ENCODE assay signal across 20 cellular contexts in genomic region chr10:125264091-125264490, GRCh38.
DNase-seq lines count a peak whose midpoint lies in the region; ATAC-seq, FAIRE-seq and TF ChIP-seq lines count a peak whose summit lies in the region.
"Had no signal": no experiment of that assay in that cellular context is flagged by ENCODE, and none has a peak within 500 bp of the region (broad histone marks: within the 10 kb centered on the region; RNA-seq: fewer than 3 reads in every experiment).

No MANE protein-coding gene starts in this region.

- no peaks in the 10 kb centered on the region for H3K27me3 ChIP-seq in breast epithelium
- H3K27me3 ChIP-seq in RWPE2 (ENCODE audit: insufficient read depth, poor library complexity, severe bottlenecking), result no peaks in the 10 kb centered on the region
- no peaks in the 10 kb centered on the region for H3K27me3 ChIP-seq in keratinocyte (ENCODE audit: control insufficient read depth, extremely low read depth, insufficient read depth, low read length)
- H3K27me3 ChIP-seq: BE2C, SJCRH30 had no signal

- H3K9me3 Mint-ChIP-seq in MCF 10A (ENCODE audit: unreplicated experiment), result no peaks in the 10 kb centered on the region
- H3K9me3 Mint-ChIP-seq: CD8-positive, alpha-beta T cell had no signal

- peak overlapping the region; percentile 51 for H3K9ac ChIP-seq in keratinocyte (ENCODE audit: control insufficient read depth, extremely low read depth, insufficient read depth, low read length)

- dilution Hi-C loops in keratinocyte (cut with MboI; ENCODE audit: extremely low pct_ligation_motif_present, low sequenced_read_pairs), result no loop called here

- no peak overlapping the region for H3K27ac Mint-ChIP-seq in MCF 10A (ENCODE audit: low read depth, unreplicated experiment)
- H3K27ac Mint-ChIP-seq: CD8-positive, alpha-beta T cell had no signal

- TF ChIP-seq CTCF in MCF 10A (IDR thresholded peaks at IDR 0.05; ENCODE audit: unreplicated experiment) (no peak), breast epithelium (IDR thresholded peaks at IDR 0.05) (no peak), RWPE2 (IDR thresholded peaks at IDR 0.05; ENCODE audit: poor library complexity, severe bottlenecking) (no peak), keratinocyte (optimal IDR thresholded peaks at IDR 0.05 in 1 of 3, IDR thresholded peaks at IDR 0.05 in 1 of 3, conservative IDR thresholded peaks at IDR 0.05 in 1 of 3; ENCODE audit: extremely low read depth in 1 of 3, insufficient read depth in 2 of 3, low read length in 3 of 3) (no peak)

- peaks cover 8% of the 10 kb centered on the region for H3K36me3 Mint-ChIP-seq in MCF 10A (ENCODE audit: insufficient read depth, unreplicated experiment)
- H3K36me3 Mint-ChIP-seq: CD8-positive, alpha-beta T cell had no signal

- BruUV-seq in MCF 10A (replicated peaks; lab: Mats Ljungman, UMichigan), result no TSS peak

- H4K20me1 ChIP-seq in keratinocyte (ENCODE audit: control insufficient read depth, extremely low read depth, insufficient read depth, low read length), result no peaks in the 10 kb centered on the region

- peaks cover 30% of the 10 kb centered on the region for H3K4me1 Mint-ChIP-seq in MCF 10A (ENCODE audit: insufficient read depth, unreplicated experiment)

- no peak for ATAC-seq in RWPE2 (ENCODE audit: low read depth)
- ATAC-seq: CD8-positive, alpha-beta T cell had no signal

- CTCF ChIA-PET in MCF 10A (lab: Yijun Ruan, JAX), result interaction anchor here (0.8 to 1.8 kb wide), 3 partner anchors 15 to 38 kb away, joined by 3 to 5 read pairs (median 4); no protein-coding TSS in a partner anchor

- no peak for TF ChIP-seq POLR2A in breast epithelium (IDR thresholded peaks at IDR 0.05)

- H3K9me3 ChIP-seq in breast epithelium (no peaks in the 10 kb centered on the region), RWPE2 (ENCODE audit: severe bottlenecking) (no peaks in the 10 kb centered on the region), keratinocyte (ENCODE audit: control insufficient read depth, low read depth, low read length) (no peaks in the 10 kb centered on the region)
- H3K9me3 ChIP-seq: BE2C, SJCRH30 had no signal

- POLR2A ChIA-PET in MCF 10A (lab: Yijun Ruan, JAX), result interaction anchor here (0.8 to 1.2 kb wide), 2 partner anchors 16 to 33 kb away, joined by 3 read pairs; no protein-coding TSS in a partner anchor

- no peak overlapping the region for H3K4me3 Mint-ChIP-seq in MCF 10A (ENCODE audit: unreplicated experiment)
- H3K4me3 Mint-ChIP-seq: CD8-positive, alpha-beta T cell had no signal

- peak; percentile 24 for DNase-seq in MCF 10A (ENCODE audit: unreplicated experiment)
- no peak for DNase-seq in breast epithelium (ENCODE audit: low spot score in 2 of 2)
- DNase-seq in RWPE2 (ENCODE audit: low spot score), result no peak
- no peak for DNase-seq in keratinocyte (ENCODE audit: low read depth, low spot score)
- DNase-seq in urothelium cell line (ENCODE audit: low spot score), result peak; percentile 14
- DNase-seq in stimulated activated CD4-positive, alpha-beta T cell treated with anti-CD3 and anti-CD28 coated beads, Interleukin-4, amount 100 ng/mL, for 1 hour, result no peak
- no peak for DNase-seq in islet precursor cell
- DNase-seq in foreskin melanocyte, result no peak
- DNase-seq: BE2C, DMS79 treated with DMSO at 0.1 percent for 48 hours, HCEC 1CT, KBM-7, NCI-H187, NCI-H2107, NCI-H2227 treated with DMSO at 0.1 percent for 48 hours, NCI-H510A treated with DMSO at 0.1 percent for 48 hours, NCI-H82, SJCRH30 had no signal

- H3K27me3 Mint-ChIP-seq in MCF 10A (ENCODE audit: insufficient read depth, unreplicated experiment), result no peaks in the 10 kb centered on the region

- intact Hi-C loops in MCF 10A (cut with micrococcal nuclease), result no loop called here
- intact Hi-C loops in breast epithelium (cut with DNase I; ENCODE audit: low total_unique reads), result no loop called here

- H3K36me3 ChIP-seq in breast epithelium, result no peaks in the 10 kb centered on the region
- H3K36me3 ChIP-seq in RWPE2 (ENCODE audit: low read depth), result no peaks in the 10 kb centered on the region
- no peaks in the 10 kb centered on the region for H3K36me3 ChIP-seq in keratinocyte (ENCODE audit: control insufficient read depth in 2 of 2, extremely low read depth in 1 of 2, insufficient read depth in 2 of 2, low read length in 2 of 2)
- H3K36me3 ChIP-seq: BE2C, SJCRH30 had no signal

- H3K27ac ChIP-seq in breast epithelium, result no peak overlapping the region
- H3K27ac ChIP-seq in RWPE2 (ENCODE audit: poor library complexity, severe bottlenecking), result peak overlapping the region; percentile 91
- H3K27ac ChIP-seq in keratinocyte (ENCODE audit: control insufficient read depth, insufficient read depth, low read length), result peak overlapping the region; percentile 75
- H3K27ac ChIP-seq: SJCRH30 had no signal

- H3K4me2 ChIP-seq in keratinocyte (ENCODE audit: control insufficient read depth, extremely low read depth, insufficient read depth, low read depth, low read length), result peak overlapping the region; percentile 55

- FAIRE-seq in keratinocyte (lab: Jason Lieb, UNC) (no peak), urothelium cell line (lab: Jason Lieb, UNC) (no peak)
- FAIRE-seq: D721Med had no signal

- H3K4me1 ChIP-seq in breast epithelium (no peaks in the 10 kb centered on the region), RWPE2 (ENCODE audit: insufficient read depth, poor library complexity, severe bottlenecking) (peaks cover 32% of the 10 kb centered on the region), keratinocyte (ENCODE audit: control insufficient read depth, extremely low read depth, insufficient read depth, low read length) (peaks cover 40% of the 10 kb centered on the region)
- H3K4me1 ChIP-seq: BE2C, SJCRH30 had no signal

- H3K4me3 ChIP-seq in breast epithelium (no peak overlapping the region), RWPE2 (ENCODE audit: severe bottlenecking) (no peak overlapping the region), keratinocyte (ENCODE audit: control insufficient read depth in 2 of 3, extremely low read depth in 1 of 3, insufficient read depth in 2 of 3, low read depth in 1 of 3, low read length in 3 of 3) (no peak overlapping the region)
- H3K4me3 ChIP-seq: SJCRH30 had no signal

- H3K9me1 ChIP-seq in keratinocyte (ENCODE audit: control insufficient read depth, extremely low read depth, insufficient read depth, low read length), result no peaks in the 10 kb centered on the region

- H2AFZ ChIP-seq in keratinocyte (ENCODE audit: control insufficient read depth, low read length), result no peak overlapping the region

- no peaks in the 10 kb centered on the region for H3K79me2 ChIP-seq in keratinocyte (ENCODE audit: control insufficient read depth, insufficient read depth, low read length)

Comparison
In these comparisons a context has a peak if more than half of its experiments do, and no peak if none do; other contexts are left out.
1. DNase-seq: peak in MCF 10A (single experiment) and urothelium cell line (single experiment); none in breast epithelium (0 of 2), RWPE2 (single experiment), keratinocyte (single experiment), stimulated activated CD4-positive, alpha-beta T cell treated with anti-CD3 and anti-CD28 coated beads, Interleukin-4, amount 100 ng/mL, for 1 hour (single experiment), islet precursor cell (single experiment) and foreskin melanocyte (single experiment).
2. H3K27ac ChIP-seq: peak in RWPE2 (single experiment) and keratinocyte (single experiment); none in breast epithelium (0 of 2).